9 cellular contexts compared by ENCODE assay signal in genomic region chr13:57630661-57631606, GRCh38.
DNase-seq lines count a peak whose midpoint lies in the region; ATAC-seq and TF ChIP-seq lines count a peak whose summit lies in the region.
"Had no signal": no experiment of that assay in that cellular context is flagged by ENCODE, and none has a peak within 500 bp of the region (broad histone marks: within the 10 kb centered on the region; RNA-seq: fewer than 3 reads in every experiment).

No MANE protein-coding gene starts in this region.

- peak overlapping the region; percentile 41 for H3K4me3 ChIP-seq in AG09309 (ENCODE audit: control insufficient read depth, low read depth, low read length)

- TF ChIP-seq CTCF in AG09309 (IDR thresholded peaks at IDR 0.05; ENCODE audit: control insufficient read depth, insufficient read depth, low read depth, low read length, missing control alignments) = no peak

- DNase-seq in AG09309 (ENCODE audit: low read depth) (no peak), HK-2 (ENCODE audit: unreplicated experiment) (peak; percentile 40), amygdala (lab: John Stamatoyannopoulos, UW) (peak in 51 of 56 donors; percentile 7 to 90 (median 58)), hippocampal formation (lab: John Stamatoyannopoulos, UW) (peak; percentile 47 to 87), putamen (ENCODE audit: low spot score) (peak; percentile 85), NOMO-1 treated with dmso at 0.1 percent for 144 hours (lab: John Stamatoyannopoulos, UW; ENCODE audit: unreplicated experiment) (no peak)

- ATAC-seq in HG03159 (IDR thresholded peaks at IDR 0.05; ENCODE audit: unreplicated experiment) = no peak
- ATAC-seq in HG02763 (IDR thresholded peaks at IDR 0.05; ENCODE audit: unreplicated experiment) = no peak
- ATAC-seq: HCT116 had no signal

Comparison
In these comparisons a context has a peak if more than half of its experiments do, and no peak if none do; other contexts are left out.
1. DNase-seq: peak in HK-2 (single experiment), amygdala (51 of 56), hippocampal formation (2 of 2) and putamen (single experiment); none in AG09309 (single experiment) and NOMO-1 treated with dmso at 0.1 percent for 144 hours (single experiment).